In the genomic region with DNA sequence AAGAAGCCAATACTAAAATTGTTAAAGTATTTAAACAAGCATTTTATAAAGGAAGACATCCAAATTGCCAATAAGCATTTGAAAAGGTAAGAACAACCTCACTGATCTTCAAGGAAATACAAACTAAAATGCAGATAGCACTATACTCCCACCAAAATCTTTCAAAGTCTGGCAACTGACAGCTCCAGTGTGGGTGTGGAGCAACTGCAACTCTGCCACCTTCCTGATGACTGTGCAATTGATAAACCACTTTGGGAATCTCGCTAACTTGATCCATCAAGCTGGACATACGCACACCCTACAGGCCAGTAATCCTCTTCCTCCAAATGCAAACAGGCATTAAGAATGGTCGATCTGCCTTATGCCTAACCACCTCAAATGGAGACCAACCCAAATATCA, we compare ENCODE assay signal across 30 cellular contexts. TPM values are rescaled to one million over a fixed set of nuclear protein-coding genes. Genes with fewer than 3 reads are reported as not detected.
"Had no signal": no experiment of that assay in that cellular context is flagged by ENCODE, and none has a peak within 500 bp of the region (broad histone marks: within the 10 kb centered on the region; RNA-seq: fewer than 3 reads in every experiment).

No MANE protein-coding gene starts in this region.

- H3K9me3 ChIP-seq: breast epithelium, colonic mucosa, esophagus squamous epithelium, gastrocnemius medialis, neutrophil, ovary, prostate gland, right atrium auricular region, testis, upper lobe of left lung had no signal

- H3K27ac Mint-ChIP-seq: activated naive CD8-positive, alpha-beta T cell; endodermal cell; mesothelial cell of epicardium; nephron had no signal

- H3K36me3 ChIP-seq: breast epithelium, ovary had no signal

- H3K4me3 ChIP-seq: breast epithelium, colonic mucosa, esophagus squamous epithelium, gastrocnemius medialis, ovary, prostate gland, right atrium auricular region, SK-N-MC, skin epidermis, testis, upper lobe of left lung had no signal

- H3K4me1 Mint-ChIP-seq: nephron had no signal

- H3K27me3 Mint-ChIP-seq: activated naive CD8-positive, alpha-beta T cell had no signal

- H3K27ac ChIP-seq: breast epithelium, colonic mucosa, esophagus squamous epithelium, gastrocnemius medialis, neutrophil, ovary, prostate gland, right atrium auricular region, SK-N-MC, skin epidermis, testis, upper lobe of left lung had no signal

- H3K4me3 Mint-ChIP-seq: activated naive CD8-positive, alpha-beta T cell; activated T-helper 1 cell treated with anti-CD3 and anti-CD28 coated beads, Interleukin-12 subunit alpha, Interleukin-12 subunit beta, Interleukin-2, Interleukin-4 antibody, amounts not matched to agents 30 ng/mL and 10 ng/mL and 1 ng/mL, durations not matched to agents 14 hours and 24 hours and 36 hours; endodermal cell; mesothelial cell of epicardium; nephron; T-helper 2 cell treated with Interferon-gamma antibody and Interleukin-4, amounts not matched to agents 5 μg/mL and 100 μg/mL, for 36 hours had no signal

- H3K9me3 Mint-ChIP-seq: activated T-helper 1 cell treated with anti-CD3 and anti-CD28 coated beads, Interleukin-12 subunit alpha, Interleukin-12 subunit beta, Interleukin-2, Interleukin-4 antibody, amounts not matched to agents 30 ng/mL and 10 ng/mL and 1 ng/mL, durations not matched to agents 14 hours and 24 hours and 36 hours; endodermal cell; mesothelial cell of epicardium; nephron; T-helper 2 cell treated with Interferon-gamma antibody and Interleukin-4, amounts not matched to agents 5 μg/mL and 100 μg/mL, for 36 hours had no signal

- H3K4me1 ChIP-seq: breast epithelium, gastrocnemius medialis, prostate gland, right atrium auricular region, testis, upper lobe of left lung had no signal

- DNase-seq: activated CD4-positive, alpha-beta T cell treated with anti-CD3 and anti-CD28 coated beads, Interleukin-2, amount 50 U/mL, for 1 hour; activated CD4-positive, CD25-positive, alpha-beta regulatory T cell treated with anti-CD3 and anti-CD28 coated beads, Interleukin-2, amount 50 U/mL, for 72 hours; activated CD8-positive, alpha-beta memory T cell treated with anti-CD3 and anti-CD28 coated beads, Interleukin-2, amount 50 U/mL, for 48 hours; activated gamma-delta T cell; amniotic stem cell; colonic mucosa; endodermal cell; esophagus squamous epithelium; gastrocnemius medialis; hypothalamus; left ventricle myocardium superior; mammary epithelial cell; ovary; stimulated activated CD4-positive, alpha-beta T cell treated with anti-CD3 and anti-CD28 coated beads, Interleukin-1b, Interleukin-23, amount 100 ng/mL, for 48 hours; SW 1271; testis; upper lobe of left lung; WERI-Rb-1 had no signal

- H3K27me3 ChIP-seq: breast epithelium, colonic mucosa, esophagus squamous epithelium, gastrocnemius medialis, neutrophil, ovary, right atrium auricular region, testis, upper lobe of left lung had no signal

- ATAC-seq: gastrocnemius medialis, left ventricle myocardium superior had no signal

RNA-seq across cellular contexts. Expression of a gene that starts 31.9 kb away (rescaled TPM):
- total RNA-seq: activated CD8-positive, alpha-beta memory T cell treated with anti-CD3 and anti-CD28 coated beads for 36 hours; activated T-helper 1 cell treated with anti-CD3 and anti-CD28 coated beads, Interleukin-12 subunit alpha, Interleukin-12 subunit beta, Interleukin-2, Interleukin-4 antibody, amounts not matched to agents 30 ng/mL and 10 ng/mL and 1 ng/mL, durations not matched to agents 14 hours and 24 hours and 36 hours; breast epithelium; colonic mucosa; endodermal cell; esophagus squamous epithelium; gastrocnemius medialis; left ventricle myocardium superior; mammary epithelial cell; mesothelial cell of epicardium; ovary; right atrium auricular region; upper lobe of left lung had no signal
- polyA plus RNA-seq: mammary epithelial cell, ovary had no signal
